9 cellular contexts compared by ENCODE assay signal in the genomic region with DNA sequence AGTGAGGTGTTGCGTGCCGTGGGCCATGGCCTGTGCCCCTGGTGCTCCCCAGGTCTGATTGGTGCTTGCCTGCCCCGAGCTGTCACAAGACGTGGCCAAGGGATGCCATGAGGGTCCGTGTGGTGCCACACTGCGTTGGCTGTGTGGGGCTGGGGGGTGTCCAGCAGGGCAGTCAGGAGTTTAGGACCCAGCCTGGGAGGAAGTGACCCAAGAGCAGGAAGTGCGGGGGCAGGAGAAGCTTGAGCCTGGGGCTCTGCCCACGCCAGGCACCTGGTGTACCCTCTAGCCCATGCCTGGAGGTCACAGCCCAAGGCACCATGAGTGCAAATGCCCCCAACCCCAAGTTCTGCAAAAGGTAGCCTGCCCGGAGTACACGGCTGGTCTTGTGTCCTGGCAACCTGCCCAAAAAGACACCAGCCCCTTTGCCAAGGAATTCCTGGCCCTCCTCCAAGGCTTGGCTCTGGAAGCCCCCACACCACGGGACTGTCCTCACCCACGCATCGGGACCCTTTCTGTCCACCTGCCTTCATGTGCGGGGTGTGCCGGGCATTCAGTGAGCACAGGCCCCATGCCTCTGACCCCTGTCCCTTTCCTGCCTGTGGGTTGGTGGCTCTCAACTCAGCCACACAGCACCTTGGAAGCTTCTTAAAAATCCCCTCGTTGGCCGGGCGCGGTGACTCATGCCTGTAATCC. TPM values are rescaled to one million over a fixed set of nuclear protein-coding genes. Genes with fewer than 3 reads are reported as not detected.
DNase-seq lines count a peak whose midpoint lies in the region; ATAC-seq, FAIRE-seq and TF ChIP-seq lines count a peak whose summit lies in the region.
"Had no signal": no experiment of that assay in that cellular context is flagged by ENCODE, and none has a peak within 500 bp of the region (broad histone marks: within the 10 kb centered on the region; RNA-seq: fewer than 3 reads in every experiment).

No MANE protein-coding gene starts in this region.

- no peak overlapping the region; the same call in 1 of the 2 replicates for H3K27ac ChIP-seq in HUES64 (ENCODE audit: low read depth, low read length)

- no peak for ATAC-seq in HG02970 (IDR thresholded peaks at IDR 0.05; ENCODE audit: low FRiP score, unreplicated experiment)

- TF ChIP-seq CTCF in bronchial epithelial cell (IDR thresholded peaks at IDR 0.05; ENCODE audit: insufficient read depth, low read length, severe bottlenecking) (no peak), mesothelial cell of epicardium (IDR thresholded peaks at IDR 0.05; ENCODE audit: unreplicated experiment) (no peak)

- H3K9ac ChIP-seq in HUES64 (ENCODE audit: low read depth, low read length), result 0 out of 2 replicates have a peak overlapping the region, but pooled peaks have one; percentile 8

- no peaks in the 10 kb centered on the region for H3K27me3 Mint-ChIP-seq in mesothelial cell of epicardium (ENCODE audit: low read depth)

- H3K4me1 ChIP-seq in HUES64 (ENCODE audit: insufficient read depth, low read length), result peaks cover 18% of the 10 kb centered on the region

- H3K9me3 ChIP-seq in HUES64 (ENCODE audit: insufficient read depth, low read depth, low read length), result no peaks in the 10 kb centered on the region

- H3K27ac Mint-ChIP-seq in mesothelial cell of epicardium, result peak overlapping the region; percentile 95

- H3K4me3 Mint-ChIP-seq in mesothelial cell of epicardium, result no peak overlapping the region

- H3K9me3 Mint-ChIP-seq in mesothelial cell of epicardium, result no peaks in the 10 kb centered on the region

- H3K27me3 ChIP-seq in HUES64 (ENCODE audit: insufficient read depth, low read length) (no peaks in the 10 kb centered on the region), bronchial epithelial cell (ENCODE audit: control insufficient read depth, insufficient read depth, low read length) (no peaks in the 10 kb centered on the region)

- H3K4me1 Mint-ChIP-seq in mesothelial cell of epicardium, result peaks cover 35% of the 10 kb centered on the region

- H3K36me3 Mint-ChIP-seq in mesothelial cell of epicardium, result peaks cover 3% of the 10 kb centered on the region

- H3K4me3 ChIP-seq in HUES64 (ENCODE audit: low read length) (no peak overlapping the region), bronchial epithelial cell (ENCODE audit: low read depth, low read length) (no peak overlapping the region)

- H3K36me3 ChIP-seq in HUES64 (ENCODE audit: insufficient read depth, low read length), result peaks cover 19% of the 10 kb centered on the region
- peaks cover 45% of the 10 kb centered on the region for H3K36me3 ChIP-seq in bronchial epithelial cell (ENCODE audit: control insufficient read depth, insufficient read depth, low read length)

- WGBS in HUES64, result 91% methylated on average over 19 of the region's 19 CpGs

- FAIRE-seq in bronchial epithelial cell (lab: Jason Lieb, UNC), result no peak

- peak; percentile 12 for DNase-seq in AG08396 (ENCODE audit: low spot score)
- DNase-seq in bronchial epithelial cell (ENCODE audit: low read depth), result peak; percentile 22
- no peak for DNase-seq in mesothelial cell of epicardium (ENCODE audit: low spot score in 2 of 2, unreplicated experiment in 2 of 2)
- DNase-seq in NCI-H446 treated with DMSO at 0.1 percent for 48 hours (lab: John Stamatoyannopoulos, UW), result no peak
- no peak for DNase-seq in NCI-H2227 (lab: John Stamatoyannopoulos, UW; ENCODE audit: unreplicated experiment)
- no peak for DNase-seq in NCI-H524 treated with DMSO at 0.1 percent for 48 hours (lab: John Stamatoyannopoulos, UW)
- DNase-seq: activated CD4-positive, CD25-positive, alpha-beta regulatory T cell treated with anti-CD3 and anti-CD28 coated beads, Interleukin-2, amount 50 U/mL, for 72 hours had no signal

RNA-seq across cellular contexts. Expression of gene MPND, which starts 24.9 kb away (rescaled TPM):
- polyA plus RNA-seq in HUES64 (2013, experiment 1 of 2), result 22.9 TPM
- polyA plus RNA-seq in HUES64 (2013, experiment 2 of 2), result 19.0 TPM
- total RNA-seq in bronchial epithelial cell (3.7 and 6.4 TPM in 2 replicates), mesothelial cell of epicardium (34.6 to 42.4 TPM (median 42.2 TPM) in 3 replicates)

RNA-seq across cellular contexts. Expression of gene STAP2, which starts 29.6 kb away (rescaled TPM):
- polyA plus RNA-seq in HUES64 (2013, experiment 1 of 2), result 9.6 TPM
- 10.1 TPM for polyA plus RNA-seq in HUES64 (2013, experiment 2 of 2)
- total RNA-seq in bronchial epithelial cell, result 83.2 and 132 TPM in 2 replicates
- 74.0 to 79.4 TPM (median 75.3 TPM) in 3 replicates for total RNA-seq in mesothelial cell of epicardium

RNA-seq across cellular contexts. Expression of gene SH3GL1, which starts 32.1 kb away (rescaled TPM):
- 79.1 TPM for polyA plus RNA-seq in HUES64 (2013, experiment 1 of 2)
- 76.6 TPM for polyA plus RNA-seq in HUES64 (2013, experiment 2 of 2)
- total RNA-seq in bronchial epithelial cell (23.4 and 55.3 TPM in 2 replicates), mesothelial cell of epicardium (89.9 to 91.7 TPM (median 90.1 TPM) in 3 replicates)

RNA-seq across cellular contexts. Expression of gene CHAF1A, which starts 34.2 kb away (rescaled TPM):
- polyA plus RNA-seq in HUES64 (2013, experiment 1 of 2), result 70.0 TPM
- 65.6 TPM for polyA plus RNA-seq in HUES64 (2013, experiment 2 of 2)
- total RNA-seq in bronchial epithelial cell (3.7 and 7.9 TPM in 2 replicates), mesothelial cell of epicardium (30.9 to 35.1 TPM (median 33.1 TPM) in 3 replicates)

Comparison
In these comparisons a context has a peak if more than half of its experiments do, and no peak if none do; other contexts are left out.
1. DNase-seq: peak in AG08396 (single experiment) and bronchial epithelial cell (single experiment); none in mesothelial cell of epicardium (0 of 2), NCI-H446 treated with DMSO at 0.1 percent for 48 hours (single experiment), NCI-H2227 (single experiment) and NCI-H524 treated with DMSO at 0.1 percent for 48 hours (single experiment).